Comparison of ENCODE assay signal across 8 cellular contexts in genomic region chr17:50148226-50149098, GRCh38. TPM values are rescaled to one million over a fixed set of nuclear protein-coding genes. Genes with fewer than 3 reads are reported as not detected.
DNase-seq lines count a peak whose midpoint lies in the region; ATAC-seq and TF ChIP-seq lines count a peak whose summit lies in the region.

No MANE protein-coding gene starts in this region.

- H3T11ph ChIP-seq in H9 (ENCODE audit: low read length), result no peak overlapping the region

- H2AK5ac ChIP-seq in H9 (ENCODE audit: insufficient read length, low read length), result no peak overlapping the region

- H3K4ac ChIP-seq in H9 (ENCODE audit: low read depth, low read length), result no peak overlapping the region

- no peak overlapping the region for H3K18ac ChIP-seq in H9 (ENCODE audit: insufficient read length, low read depth, low read length)

- WGBS in H9 (ENCODE audit: extremely low coverage, insufficient read length, low lambda C conversion rate), result no CpG with 5 or more reads among the region's 27 CpGs

- ATAC-seq in memory B cell (ENCODE audit: low read depth), result peak; percentile 74

- no peak overlapping the region; the same call in 1 of the 2 replicates for H3K14ac ChIP-seq in H9 (ENCODE audit: insufficient read depth, low read length)

- no peak overlapping the region for H3K9ac ChIP-seq in H9 (ENCODE audit: extremely low read depth, insufficient read length, low read length)

- no peak overlapping the region for H2BK15ac ChIP-seq in H9 (ENCODE audit: low read depth, low read length)

- intact Hi-C loops in Calu3 (cut with micrococcal nuclease; ENCODE audit: unreplicated experiment), result no loop called here

- no peaks in the 10 kb centered on the region; the same call in 1 of the 2 replicates for H3K27me3 ChIP-seq in H9 (ENCODE audit: insufficient read depth, low read length)

- no peak overlapping the region for H2BK5ac ChIP-seq in H9 (ENCODE audit: insufficient read length, low read length)

- H3K4me2 ChIP-seq in H9 (ENCODE audit: insufficient read depth, insufficient read length, low read length), result peak overlapping the region; percentile 45

- no peaks in the 10 kb centered on the region for H3K9me3 Mint-ChIP-seq in Calu3 (ENCODE audit: low read depth, unreplicated experiment)
- no peaks in the 10 kb centered on the region for H3K9me3 Mint-ChIP-seq in H9
- H3K9me3 Mint-ChIP-seq in memory B cell, result no peaks in the 10 kb centered on the region

- no peak overlapping the region for H3K23ac ChIP-seq in H9 (ENCODE audit: insufficient read length, low read depth, low read length)

- H3K4me3 Mint-ChIP-seq in Calu3 (ENCODE audit: low read depth, unreplicated experiment) (peak overlapping the region; percentile 83), H9 (peak overlapping the region; percentile 75 to 78), memory B cell (peak overlapping the region; percentile 97)

- peaks cover 4% of the 10 kb centered on the region; the same call in 1 of the 2 replicates for H3K4me1 ChIP-seq in H9 (ENCODE audit: insufficient read depth, low read length)

- DNase-seq in Calu3 (peak; percentile 75), H9 (peak; percentile 62), NCI-H1105 (lab: John Stamatoyannopoulos, UW) (peak; percentile 45), ecto neural progenitor cell (ENCODE audit: low spot score) (peak; percentile 73), memory B cell (ENCODE audit: low spot score in 2 of 2) (peak; percentile 74 to 86), A172 (ENCODE audit: low spot score) (no peak)
- peak; percentile 60 to 64 for DNase-seq in activated CD4-positive, alpha-beta T cell treated with anti-CD3 and anti-CD28 coated beads, Interleukin-2, amount 50 U/mL, for 24 hours (ENCODE audit: low read depth in 1 of 2, low spot score in 1 of 2)
- peak; percentile 71 to 74 for DNase-seq in stimulated activated CD8-positive, alpha-beta memory T cell treated with anti-CD3 and anti-CD28 coated beads, Interleukin-15, amount 100 ng/mL, for 48 hours (ENCODE audit: low read depth in 2 of 2)

- peaks cover 3% of the 10 kb centered on the region for H4K20me1 ChIP-seq in H9 (ENCODE audit: control insufficient read depth, insufficient read depth, insufficient read length)

- H2BK12ac ChIP-seq in H9 (ENCODE audit: insufficient read length, low read depth, low read length), result no peak overlapping the region

- H2AFZ ChIP-seq in H9 (ENCODE audit: low read length), result no peak overlapping the region

- peaks cover 69% of the 10 kb centered on the region for H3K36me3 Mint-ChIP-seq in Calu3 (ENCODE audit: insufficient read depth, unreplicated experiment)
- H3K36me3 Mint-ChIP-seq in H9 (ENCODE audit: insufficient read depth in 1 of 3, low read depth in 3 of 3), result peaks cover 3 to 20% (median 12%) of the 10 kb centered on the region in 3 experiments; a peak in 6 of 7 replicates
- peaks cover 24% of the 10 kb centered on the region for H3K36me3 Mint-ChIP-seq in memory B cell

- no peak for TF ChIP-seq CTCF in Calu3 (IDR thresholded peaks at IDR 0.05; ENCODE audit: unreplicated experiment)
- no peak; the same call in 2 of the 3 replicates for TF ChIP-seq CTCF in H9 (conservative IDR thresholded peaks at IDR 0.05)

- no peak overlapping the region for H4K91ac ChIP-seq in H9 (ENCODE audit: insufficient read length, low read depth, low read length)

- no peaks in the 10 kb centered on the region for H3K9me3 ChIP-seq in H9 (ENCODE audit: control insufficient read depth, low read depth, low read length)

- no peak overlapping the region for H3K56ac ChIP-seq in H9 (ENCODE audit: insufficient read length, low read depth, low read length)

- no peaks in the 10 kb centered on the region for H3K79me2 ChIP-seq in H9 (ENCODE audit: insufficient read depth, low read length)

- H3K27me3 Mint-ChIP-seq in Calu3 (ENCODE audit: unreplicated experiment) (no peaks in the 10 kb centered on the region), H9 (ENCODE audit: low read depth) (peaks cover 13% of the 10 kb centered on the region), memory B cell (no peaks in the 10 kb centered on the region)

- no peaks in the 10 kb centered on the region for H3K79me1 ChIP-seq in H9 (ENCODE audit: insufficient read depth, low read depth, low read length, poor library complexity, severe bottlenecking)

- H3K4me1 Mint-ChIP-seq in Calu3 (ENCODE audit: low read depth, unreplicated experiment) (peaks cover 50% of the 10 kb centered on the region), H9 (peaks cover 33 to 57% of the 10 kb centered on the region in 2 experiments), memory B cell (peaks cover 40% of the 10 kb centered on the region)

- H3K27ac Mint-ChIP-seq in Calu3 (ENCODE audit: unreplicated experiment), result peak overlapping the region; percentile 77
- H3K27ac Mint-ChIP-seq in H9, result no peak overlapping the region
- peak overlapping the region; percentile 92 for H3K27ac Mint-ChIP-seq in memory B cell

- H3K27ac ChIP-seq in H9 (ENCODE audit: insufficient read length, low read depth, low read length), result no peak overlapping the region

- CTCF ChIA-PET in Calu3 (lab: Charles Lee), result interaction anchor here (0.6 to 1.0 kb wide), 3 partner anchors 12 to 89 kb away, joined by 3 to 7 read pairs (median 3); no protein-coding TSS in a partner anchor

- H2BK20ac ChIP-seq in H9 (ENCODE audit: low read depth, low read length, poor library complexity, severe bottlenecking), result no peak overlapping the region

- no TSS peak for BruUV-seq in Calu3 (replicated peaks; lab: Mats Ljungman, UMichigan)

- no peak overlapping the region for H4K5ac ChIP-seq in H9 (ENCODE audit: insufficient read length, low read depth, low read length)

- no peak overlapping the region for H2BK120ac ChIP-seq in H9 (ENCODE audit: low read depth, low read length, poor library complexity, severe bottlenecking)

- no peak overlapping the region for H4K8ac ChIP-seq in H9 (replicated peaks; ENCODE audit: insufficient read length, low read depth, low read length)

- peaks cover 25% of the 10 kb centered on the region for H3K23me2 ChIP-seq in H9 (ENCODE audit: insufficient read length, low read depth, low read length, poor library complexity, severe bottlenecking)

RNA-seq across cellular contexts. Expression of gene PPP1R9B, which starts 2.0 kb away (rescaled TPM):
- total RNA-seq in Calu3 (2022), result 74.3 and 89.7 TPM in 2 replicates
- 23.0 and 25.8 TPM in 2 replicates for total RNA-seq in H9 (2021)
- total RNA-seq in A172 (2014; rRNA removed; shearing (Covaris generic)), result 19.1 and 35.5 TPM in 2 replicates

RNA-seq across cellular contexts. Expression of gene SGCA, which starts 17.3 kb away (rescaled TPM):
- not detected in 2 replicates for total RNA-seq in Calu3 (2022)
- 0.24 TPM in 1 of 2 replicates, not detected in the other for total RNA-seq in H9 (2021)
- 0.22 and 9.3 TPM in 2 replicates for total RNA-seq in A172 (2014; rRNA removed; shearing (Covaris generic))

RNA-seq across cellular contexts. Expression of gene SAMD14, which starts 18.5 kb away (rescaled TPM):
- total RNA-seq in Calu3 (2022) (not detected in 2 replicates), H9 (2021) (4.8 and 5.9 TPM in 2 replicates)
- total RNA-seq in A172 (2014; rRNA removed; shearing (Covaris generic)), result 0.50 and 0.62 TPM in 2 replicates

RNA-seq across cellular contexts. Expression of gene COL1A1, which starts 53.0 kb away (rescaled TPM):
- 5.5 and 9.4 TPM in 2 replicates for total RNA-seq in Calu3 (2022)
- 104 and 112 TPM in 2 replicates for total RNA-seq in H9 (2021)
- 6.2 and 15.7 TPM in 2 replicates for total RNA-seq in A172 (2014; rRNA removed; shearing (Covaris generic))

RNA-seq across cellular contexts. Expression of gene PDK2, which starts 53.3 kb away (rescaled TPM):
- total RNA-seq in Calu3 (2022) (29.5 and 39.1 TPM in 2 replicates), H9 (2021) (16.2 and 19.9 TPM in 2 replicates)
- 13.7 and 13.9 TPM in 2 replicates for total RNA-seq in A172 (2014; rRNA removed; shearing (Covaris generic))

Comparison
In these comparisons a context has a peak if more than half of its experiments do, and no peak if none do; other contexts are left out.
1. H3K27ac Mint-ChIP-seq: peak in Calu3 (single experiment) and memory B cell (single experiment); none in H9 (0 of 3).
2. Peak in every context shown above with its lines, with median percentiles within 50 percentile points of each other: H3K4me3 Mint-ChIP-seq.